Comparison of ENCODE assay signal across 18 cellular contexts in the genomic region with DNA sequence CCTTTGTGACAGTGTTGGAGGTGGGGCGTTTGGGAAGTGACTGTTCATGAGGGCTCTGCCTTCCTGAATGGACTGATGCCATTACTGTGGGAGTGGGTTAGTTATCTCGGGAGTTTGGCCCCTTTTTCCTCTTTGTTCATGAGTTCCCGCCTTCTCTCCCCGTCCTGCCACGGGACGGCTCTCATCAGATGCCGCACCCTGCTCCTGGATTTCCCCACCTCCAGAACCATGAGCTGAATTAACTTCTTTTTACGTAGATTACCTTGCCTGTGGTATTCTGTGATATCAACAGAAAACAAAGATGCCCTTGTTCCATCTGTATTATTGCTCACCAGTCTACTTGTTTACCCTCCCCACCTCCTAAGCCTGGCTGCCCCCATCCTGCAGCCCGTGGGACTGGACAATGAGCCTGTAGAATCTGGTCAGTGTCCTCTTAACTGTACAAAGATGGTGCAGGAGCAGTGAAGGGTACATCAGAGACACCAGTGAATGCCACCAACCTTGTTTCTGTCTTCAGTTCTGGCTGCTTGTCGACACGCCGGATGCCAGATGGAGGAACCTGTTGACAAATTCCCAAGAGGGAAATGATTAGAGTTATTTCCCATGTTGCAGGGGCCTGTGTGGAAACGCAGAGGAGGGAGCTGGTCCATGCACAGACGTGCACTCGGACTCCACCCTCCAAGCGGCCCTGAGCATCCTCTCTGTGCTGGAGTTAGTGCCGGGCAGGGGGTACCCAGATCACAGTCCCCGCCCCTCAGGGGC.
DNase-seq lines count a peak whose midpoint lies in the region.
"Had no signal": no experiment of that assay in that cellular context is flagged by ENCODE, and none has a peak within 500 bp of the region (broad histone marks: within the 10 kb centered on the region; RNA-seq: fewer than 3 reads in every experiment).

No MANE protein-coding gene starts in this region.

- DNase-seq in NCI-H82 (lab: John Stamatoyannopoulos, UW): peak; percentile 74
- DNase-seq in NCI-H82 treated with DMSO at 0.1 percent for 48 hours (lab: John Stamatoyannopoulos, UW; ENCODE audit: unreplicated experiment): no peak
- DNase-seq in DMS 273 treated with DMSO at 0.1 percent for 48 hours (lab: John Stamatoyannopoulos, UW): peak; percentile 30
- DNase-seq in NCI-H526 treated with DMSO at 0.1 percent for 48 hours (lab: John Stamatoyannopoulos, UW): peak; percentile 10
- DNase-seq in pons (ENCODE audit: low spot score): peak; percentile 11
- DNase-seq in activated effector memory CD4-positive, alpha-beta T cell treated with anti-CD3 and anti-CD28 coated beads, Interleukin-2, amount 50 U/mL, for 16 hours: no peak
- DNase-seq in AML-193 (lab: John Stamatoyannopoulos, UW): no peak
- no peak for DNase-seq in NCI-H1930 (lab: John Stamatoyannopoulos, UW)
- DNase-seq: 8988T; C1 segment of cervical spinal cord; H9; Kasumi-1; MM.1S; NCI-H1092 treated with DMSO at 0.1 percent for 48 hours; NCI-H187; NK-92 treated with Interleukin-12 subunit alpha and Interleukin-12 subunit beta, amount 100 ng/mL, for 24 hours; OCI-M1; SIG-M5 had no signal

Comparison
In these comparisons a context has a peak if more than half of its experiments do, and no peak if none do; other contexts are left out.
1. DNase-seq: peak in NCI-H82 (single experiment), DMS 273 treated with DMSO at 0.1 percent for 48 hours (single experiment), NCI-H526 treated with DMSO at 0.1 percent for 48 hours (single experiment) and pons (single experiment); none in NCI-H82 treated with DMSO at 0.1 percent for 48 hours (single experiment), activated effector memory CD4-positive, alpha-beta T cell treated with anti-CD3 and anti-CD28 coated beads, Interleukin-2, amount 50 U/mL, for 16 hours (single experiment), AML-193 (0 of 2) and NCI-H1930 (0 of 2).